In the genomic region with DNA sequence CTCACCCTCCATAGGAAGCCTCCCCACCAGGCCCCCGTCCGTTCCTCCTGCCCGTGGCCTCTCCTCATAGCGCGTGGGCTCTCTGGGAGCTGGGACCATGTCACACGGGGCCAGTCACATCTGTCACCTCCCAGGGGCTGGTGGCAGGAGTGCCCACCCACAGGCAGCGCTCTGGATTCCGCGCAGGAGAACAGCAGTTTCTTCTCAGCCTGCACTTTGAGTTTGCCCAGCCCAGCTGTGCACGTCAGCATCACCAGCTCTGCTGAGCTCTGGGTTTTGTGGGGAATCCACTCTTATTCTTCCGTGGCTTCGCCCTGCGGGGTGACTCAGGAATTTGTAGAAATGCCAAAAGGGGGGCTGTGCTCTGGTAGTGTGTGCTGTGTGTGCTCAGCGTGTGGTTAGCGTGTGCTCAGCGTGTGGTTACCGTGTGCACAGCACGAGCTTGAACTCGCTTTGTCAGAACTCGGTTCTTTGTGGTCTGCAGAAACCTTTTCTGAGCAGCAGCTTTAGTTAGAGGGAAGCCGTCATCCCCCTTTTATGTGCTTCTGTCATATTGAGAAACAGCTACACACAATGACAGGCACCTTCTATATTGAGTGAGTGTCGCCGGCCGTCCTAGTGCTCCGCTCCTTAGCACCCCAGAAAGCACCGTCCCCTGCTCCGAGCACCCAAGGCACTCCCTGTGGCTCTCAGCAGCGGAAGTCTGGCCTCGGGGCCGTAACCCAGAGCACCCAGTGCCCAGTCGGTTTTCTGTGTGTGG, we compare ENCODE assay signal across 10 cellular contexts. TPM values are rescaled to one million over a fixed set of nuclear protein-coding genes. Genes with fewer than 3 reads are reported as not detected.
DNase-seq lines count a peak whose midpoint lies in the region; ATAC-seq, FAIRE-seq and TF ChIP-seq lines count a peak whose summit lies in the region.
"Had no signal": no experiment of that assay in that cellular context is flagged by ENCODE, and none has a peak within 500 bp of the region (broad histone marks: within the 10 kb centered on the region; RNA-seq: fewer than 3 reads in every experiment).

No MANE protein-coding gene starts in this region.

- DNase-seq in HepG2 (ENCODE audit: low spot score) (no peak), right lobe of liver (no peak), SKM-1 treated with dmso at 0.1 percent for 144 hours (lab: John Stamatoyannopoulos, UW; ENCODE audit: unreplicated experiment) (no peak), 8988T (no peak), pons (ENCODE audit: low spot score) (no peak), iPS-NIHi7 (ENCODE audit: extremely low spot score) (no peak)
- DNase-seq in activated gamma-delta T cell treated with anti-CD3 and anti-CD28 coated beads, Interleukin-2, amount 50 U/mL, for 16 hours (ENCODE audit: low read depth) = peak; percentile 81
- DNase-seq in stimulated activated CD4-positive, alpha-beta T cell treated with anti-CD3 and anti-CD28 coated beads, Interleukin-12 subunit alpha, Interleukin-12 subunit beta, amount 100 ng/mL, for 4 hours = peak; percentile 43
- DNase-seq: upper lobe of right lung had no signal

- no peak for FAIRE-seq in HepG2 (lab: Jason Lieb, UNC)
- FAIRE-seq: GM12892 had no signal

- no peak for TF ChIP-seq RAD21 in HepG2 (CRISPR knock-in tag; IDR thresholded peaks at IDR 0.05)

- 91% methylated on average over 31 of the region's 31 CpGs for WGBS in HepG2 (ENCODE audit: low lambda C conversion rate)
- 60% methylated on average over 2 of the region's 31 CpGs for WGBS in right lobe of liver (ENCODE audit: insufficient coverage, low coverage, low lambda C conversion rate, missing lambda C conversion rate)

- H3K9ac ChIP-seq in HepG2 (ENCODE audit: insufficient read depth, low read depth, low read length) = no peak overlapping the region

- TF ChIP-seq CTCF in HepG2 (CRISPR knock-in tag; IDR thresholded peaks at IDR 0.05) (no peak), right lobe of liver (IDR thresholded peaks at IDR 0.05) (no peak)

- H4K20me1 ChIP-seq in HepG2 (ENCODE audit: insufficient read depth, low read length) = peaks cover 12% of the 10 kb centered on the region; the same call in 1 of the 2 replicates

- H3K4me3 ChIP-seq in HepG2 (replicated peaks in 1 of 3; ENCODE audit: insufficient read depth in 1 of 3, low read depth in 2 of 3, low read length in 3 of 3) (no peak overlapping the region), right lobe of liver (no peak overlapping the region)
- H3K4me3 ChIP-seq: upper lobe of right lung had no signal

- peaks cover 39% of the 10 kb centered on the region for H3K79me2 ChIP-seq in HepG2 (ENCODE audit: insufficient read depth, low read length)

- TF ChIP-seq EP300 in HepG2 (IDR thresholded peaks at IDR 0.05; ENCODE audit: low read depth in 2 of 2, low read length in 2 of 2) (no peak), HepG2 (CRISPR knock-in tag; IDR thresholded peaks at IDR 0.05; ENCODE audit: borderline replicate concordance) (no peak)

- BruUV-seq in HepG2 (replicated peaks; lab: Mats Ljungman, UMichigan) = no TSS peak

- TF ChIP-seq POLR2A in HepG2 (IDR thresholded peaks at IDR 0.05; ENCODE audit: insufficient read depth in 1 of 2, low read depth in 2 of 2, low read length in 2 of 2) = no peak
- no peak for TF ChIP-seq POLR2A in right lobe of liver (IDR thresholded peaks at IDR 0.05)

- H3K36me3 ChIP-seq in HepG2 (replicated peaks in 1 of 2; ENCODE audit: control insufficient read depth in 1 of 2, insufficient read depth in 2 of 2, low read length in 2 of 2) (peaks cover 11 to 20% of the 10 kb centered on the region in 2 experiments), right lobe of liver (peaks cover 0 to 11% (median 4%) of the 10 kb centered on the region in 4 donors)

- H3K27me3 ChIP-seq in HepG2 (ENCODE audit: control insufficient read depth in 1 of 2, insufficient read depth in 2 of 2, low read length in 2 of 2) (no peaks in the 10 kb centered on the region), right lobe of liver (no peaks in the 10 kb centered on the region)
- H3K27me3 ChIP-seq: upper lobe of right lung had no signal

- H3K9me3 ChIP-seq in HepG2 (ENCODE audit: low read length) (no peaks in the 10 kb centered on the region), right lobe of liver (no peaks in the 10 kb centered on the region)
- H3K9me3 ChIP-seq: upper lobe of right lung had no signal

- no peak overlapping the region for H3K4me2 ChIP-seq in HepG2 (ENCODE audit: low read depth, low read length)

- POLR2A ChIA-PET in HepG2 (lab: Yijun Ruan, JAX) = no interaction called here

- no peak overlapping the region for H3K27ac ChIP-seq in HepG2 (ENCODE audit: extremely low read length, insufficient read depth, low read length)
- no peak overlapping the region for H3K27ac ChIP-seq in right lobe of liver
- H3K27ac ChIP-seq: upper lobe of right lung had no signal

- CTCF ChIA-PET in HepG2 (lab: Yijun Ruan, JAX; ENCODE audit: low intra/inter-chr PET ratio, low total read pairs) = no interaction called here

- ATAC-seq in HepG2 = no peak
- ATAC-seq in right lobe of liver = no peak
- ATAC-seq: upper lobe of right lung had no signal

- H3K4me1 ChIP-seq in HepG2 (ENCODE audit: insufficient read depth, low read length) (peaks cover 68% of the 10 kb centered on the region), right lobe of liver (peaks cover 0 to 19% (median 9%) of the 10 kb centered on the region in 4 donors)

- intact Hi-C loops in HepG2 (cut with micrococcal nuclease; ENCODE audit: unreplicated experiment) = no loop called here
- intact Hi-C loops in right lobe of liver (cut with DNase I) = no loop called here

- in situ Hi-C loops in HepG2 (cut with HindIII; ENCODE audit: extremely low pct_ligation_motif_present, low pct_unique_long_range_greater_than_20kb) = no loop called here

- H2AFZ ChIP-seq in HepG2 (ENCODE audit: low read length) = no peak overlapping the region

TF ChIP-seq in HepG2, 621 proteins besides CTCF, POLR2A, EP300 and RAD21:
- TF ChIP-seq ZNF768 (CRISPR knock-in tag; IDR thresholded peaks at IDR 0.05) (peak; percentile 12; the same call in 1 of the 2 replicates), ZNF124 (CRISPR knock-in tag; IDR thresholded peaks at IDR 0.05) (no peak), RBM22 (optimal IDR thresholded peaks at IDR 0.05; ENCODE audit: low read length) (peak; percentile 14)

RNA-seq across cellular contexts. Expression of a gene that starts 3.3 kb away (rescaled TPM):
- total RNA-seq in HepG2 (2016; rRNA removed; fragmentation: Illumina TruSeq; extraction: Trizol) (23.5 and 30.6 TPM in 2 replicates), right lobe of liver (10 to 100 TPM; 20.2 to 33.6 (median 29.4) TPM)
- total RNA-seq in HepG2 (2016; cell fraction: cytosol; rRNA removed; fragmentation: Illumina TruSeq; extraction: Trizol; ENCODE audit: low read depth) = 13.8 and 14.5 TPM in 2 replicates
- 22.1 and 29.1 TPM in 2 replicates for total RNA-seq in HepG2 (2016; cell fraction: insoluble cytoplasmic fraction; rRNA removed; fragmentation: Illumina TruSeq; extraction: Trizol)
- total RNA-seq in HepG2 (2016; cell fraction: membrane; rRNA removed; fragmentation: Illumina TruSeq; extraction: Trizol) = 23.0 and 24.3 TPM in 2 replicates
- total RNA-seq in HepG2 (2016; cell fraction: nucleus; rRNA removed; fragmentation: Illumina TruSeq; extraction: Trizol) = 19.3 and 21.6 TPM in 2 replicates
- polyA plus RNA-seq in HepG2 (2011; rRNA removed) = 14.9 and 16.5 TPM in 2 replicates
- polyA plus RNA-seq in HepG2 (2011; cell fraction: cytosol; rRNA removed) = 11.3 and 15.5 TPM in 2 replicates
- polyA plus RNA-seq in HepG2 (2011; cell fraction: nucleus; rRNA removed) = 31.3 and 34.0 TPM in 2 replicates
- 16.6 and 17.2 TPM in 2 replicates for polyA plus RNA-seq in HepG2 (2012)
- polyA plus RNA-seq in HepG2 (2016; cell fraction: cytosol; fragmentation: Illumina TruSeq; extraction: Trizol; ENCODE audit: low read depth) = 6.9 and 9.7 TPM in 2 replicates
- polyA plus RNA-seq in HepG2 (2016; cell fraction: insoluble cytoplasmic fraction; fragmentation: Illumina TruSeq; extraction: Trizol; ENCODE audit: low read depth) = 21.8 and 22.0 TPM in 2 replicates
- 11.2 and 13.0 TPM in 2 replicates for polyA plus RNA-seq in HepG2 (2016; cell fraction: membrane; fragmentation: Illumina TruSeq; extraction: Trizol; ENCODE audit: low read depth)
- polyA plus RNA-seq in HepG2 (2016; cell fraction: nucleus; fragmentation: Illumina TruSeq; extraction: Trizol; ENCODE audit: insufficient read depth, low read depth) = 37.2 and 38.9 TPM in 2 replicates
- polyA minus RNA-seq in HepG2 (2011; rRNA and poly(A)+ RNA removed; ENCODE audit: low replicate concordance) = 46.7 and 47.0 TPM in 2 replicates
- 22.4 and 32.0 TPM in 2 replicates for polyA minus RNA-seq in HepG2 (2011; cell fraction: cytosol; rRNA and poly(A)+ RNA removed)
- 35.9 and 36.8 TPM in 2 replicates for polyA minus RNA-seq in HepG2 (2011; cell fraction: nucleus; rRNA and poly(A)+ RNA removed)

Comparison
In these comparisons a context has a peak if more than half of its experiments do, and no peak if none do; other contexts are left out.
1. DNase-seq: peak in activated gamma-delta T cell treated with anti-CD3 and anti-CD28 coated beads, Interleukin-2, amount 50 U/mL, for 16 hours (single experiment) and stimulated activated CD4-positive, alpha-beta T cell treated with anti-CD3 and anti-CD28 coated beads, Interleukin-12 subunit alpha, Interleukin-12 subunit beta, amount 100 ng/mL, for 4 hours (single experiment); none in HepG2 (single experiment), right lobe of liver (0 of 3), SKM-1 treated with dmso at 0.1 percent for 144 hours (single experiment), 8988T (single experiment), pons (single experiment) and iPS-NIHi7 (single experiment).